ENCODE assay signal across 8 cellular contexts in the genomic region with DNA sequence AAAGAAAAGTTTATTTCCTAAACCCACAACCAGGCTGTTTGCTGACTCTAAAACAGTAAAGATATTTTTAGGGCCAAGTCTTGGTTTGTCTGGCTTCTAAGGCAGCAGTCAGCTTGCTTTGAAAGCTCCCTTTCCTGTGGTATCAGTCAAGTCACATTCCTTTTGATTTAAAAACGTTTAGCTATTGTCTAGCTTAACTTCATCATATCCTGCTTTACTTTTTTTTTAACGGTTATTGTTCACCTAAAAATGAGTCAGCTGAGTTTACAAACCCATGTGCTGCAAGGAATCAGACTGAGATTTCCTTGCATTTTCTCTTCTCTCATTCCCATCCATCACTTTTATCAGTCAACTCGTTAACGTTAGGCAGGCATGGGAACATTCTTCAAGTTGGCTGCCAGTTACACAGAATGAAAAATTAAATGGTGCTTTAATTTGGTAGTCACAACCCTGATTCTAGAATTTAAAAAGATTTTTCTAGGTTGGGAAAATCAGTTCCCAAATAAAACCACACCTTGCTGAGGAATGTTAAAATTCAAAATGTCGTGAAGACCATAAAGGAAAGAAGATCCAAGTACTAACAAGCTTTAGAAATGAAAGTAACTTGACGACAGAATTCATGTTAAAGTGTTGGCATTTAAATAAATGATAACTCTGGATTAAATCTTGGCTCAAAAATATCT. TPM values are rescaled to one million over a fixed set of nuclear protein-coding genes. Genes with fewer than 3 reads are reported as not detected.
A peak's percentile ranks its signal among the peaks of the same experiment; 100 is the strongest.
DNase-seq lines count a peak whose midpoint lies in the region; ATAC-seq and TF ChIP-seq lines count a peak whose summit lies in the region.

No MANE protein-coding gene starts in this region.

- 3 to 5% methylated on average over 6 of the region's 6 CpGs for WGBS in aorta, 2 donors

- peak overlapping the region; percentile 71 to 72 for H3K27ac ChIP-seq in left lung
- no peak overlapping the region for H3K27ac ChIP-seq in aorta (ENCODE audit: low read depth in 1 of 2, low read length in 2 of 2)

- H3K9me3 ChIP-seq in left lung (no peaks in the 10 kb centered on the region), aorta (ENCODE audit: control insufficient read depth, low read length) (no peaks in the 10 kb centered on the region)

- no peak for TF ChIP-seq CTCF in left lung (IDR thresholded peaks at IDR 0.05)

- DNase-seq in stimulated activated naive CD4-positive, alpha-beta T cell (lab: John Stamatoyannopoulos, UW), result peak in 4 of 6 experiments; percentile 17 to 82 (median 77)
- DNase-seq in stimulated activated naive CD4-positive, alpha-beta T cell treated with Interleukin-2 at 50 U/mL for 16 hours (lab: John Stamatoyannopoulos, UW), result no peak
- DNase-seq in astrocyte of the hippocampus (ENCODE audit: low read depth, low spot score) (peak; percentile 80), left lung (no peak), aorta (no peak)
- no peak for DNase-seq in activated CD4-positive, alpha-beta T cell treated with anti-CD3 and anti-CD28 coated beads for 1 hour

- H3K27me3 ChIP-seq in left lung, result no peaks in the 10 kb centered on the region
- no peaks in the 10 kb centered on the region for H3K27me3 ChIP-seq in aorta (ENCODE audit: control insufficient read depth in 1 of 2, insufficient read depth in 2 of 2, low read length in 1 of 2)

- H3K4me1 ChIP-seq in left lung (peaks cover 41 to 79% of the 10 kb centered on the region in 2 donors), aorta (ENCODE audit: control insufficient read depth in 1 of 2, insufficient read depth in 2 of 2, low read length in 2 of 2) (peaks cover 8 to 18% of the 10 kb centered on the region in 2 donors)

- H3K4me3 ChIP-seq in left lung (no peak overlapping the region), aorta (ENCODE audit: low read length in 2 of 2) (no peak overlapping the region)

- intact Hi-C loops in left lung (cut with DNase I) (no loop called here), aorta (cut with DNase I) (no loop called here)

- H3K36me3 ChIP-seq in left lung (no peaks in the 10 kb centered on the region), aorta (ENCODE audit: control insufficient read depth in 1 of 2, insufficient read depth in 2 of 2, low read length in 1 of 2) (no peaks in the 10 kb centered on the region)

- ATAC-seq in left lung (peak; percentile 26), aorta (ENCODE audit: low FRiP score) (peak; percentile 63), GM18502 (IDR thresholded peaks at IDR 0.05; ENCODE audit: poor library complexity, unreplicated experiment) (no peak), GM21528 (IDR thresholded peaks at IDR 0.05; ENCODE audit: low FRiP score, unreplicated experiment) (no peak)

RNA-seq across cellular contexts. Expression of gene ELOVL5, which starts 45.9 kb away (rescaled TPM):
- 100 to 1,000 TPM; 127 to 132 TPM for total RNA-seq in left lung
- 10 to 100 TPM; 62.0 to 75.5 TPM for total RNA-seq in aorta
- 10 to 100 TPM; 22.8 to 30.0 TPM for polyA plus RNA-seq in aorta

Comparison
In these comparisons a context has a peak if more than half of its experiments do, and no peak if none do; other contexts are left out.
1. DNase-seq: peak in stimulated activated naive CD4-positive, alpha-beta T cell (4 of 6) and astrocyte of the hippocampus (single experiment); none in stimulated activated naive CD4-positive, alpha-beta T cell treated with Interleukin-2 at 50 U/mL for 16 hours (single experiment), left lung (0 of 2), aorta (0 of 2) and activated CD4-positive, alpha-beta T cell treated with anti-CD3 and anti-CD28 coated beads for 1 hour (single experiment).
2. ATAC-seq: peak in left lung (single experiment) and aorta (single experiment); none in GM18502 (single experiment) and GM21528 (single experiment).
3. H3K27ac ChIP-seq: peak in left lung (2 of 2); none in aorta (0 of 2).